Comparison of ENCODE assay signal across 9 cellular contexts in genomic region chr20:20364016-20364746, GRCh38. TPM values are rescaled to one million over a fixed set of nuclear protein-coding genes. Genes with fewer than 3 reads are reported as not detected.
A peak's percentile ranks its signal among the peaks of the same experiment; 100 is the strongest.
DNase-seq lines count a peak whose midpoint lies in the region; ATAC-seq and TF ChIP-seq lines count a peak whose summit lies in the region.
"Had no signal": no experiment of that assay in that cellular context is flagged by ENCODE, and none has a peak within 500 bp of the region (broad histone marks: within the 10 kb centered on the region; RNA-seq: fewer than 3 reads in every experiment).

No MANE protein-coding gene starts in this region.

- H3K27ac ChIP-seq in left ventricle myocardium inferior (replicated peaks) (no peak overlapping the region), right atrium auricular region (no peak overlapping the region), thoracic aorta (no peak overlapping the region)
- H3K27ac ChIP-seq: ovary had no signal

- ATAC-seq in thoracic aorta (ENCODE audit: insufficient number of reproducible peaks, low FRiP score, low read depth) (no peak), HG02798 (IDR thresholded peaks at IDR 0.05; ENCODE audit: poor library complexity, unreplicated experiment) (no peak), T-cell (replicated peaks in 1 of 4) (no peak)

- POLR2A ChIA-PET in T-cell (lab: Charles Lee), result no interaction called here

- H3K9me3 ChIP-seq in left ventricle myocardium inferior (replicated peaks), result no peaks in the 10 kb centered on the region
- no peaks in the 10 kb centered on the region for H3K9me3 ChIP-seq in right atrium auricular region
- no peaks in the 10 kb centered on the region for H3K9me3 ChIP-seq in thoracic aorta
- H3K9me3 ChIP-seq: ovary had no signal

- H3K4me1 ChIP-seq in left ventricle myocardium inferior, result peaks cover 44% of the 10 kb centered on the region
- H3K4me1 ChIP-seq in right atrium auricular region, result peaks cover 0 to 34% of the 10 kb centered on the region in 2 donors
- H3K4me1 ChIP-seq in thoracic aorta (ENCODE audit: control insufficient read depth in 1 of 2, low read depth in 2 of 2), result peaks cover 5 to 19% of the 10 kb centered on the region in 2 donors

- H3K27ac Mint-ChIP-seq in glutamatergic neuron (ENCODE audit: unreplicated experiment) (peak overlapping the region; percentile 97), T-cell (no peak overlapping the region)

- intact Hi-C loops in left ventricle myocardium inferior (cut with micrococcal nuclease), result loop anchor here (10.0 kb wide), 1 partner anchor 211 kb away; no protein-coding TSS in a partner anchor
- intact Hi-C loops in posterior cingulate gyrus (cut with DNase I), result loop anchor here (5.0 kb wide), 1 partner anchor 88 kb away; no protein-coding TSS in a partner anchor

- no peak for TF ChIP-seq CTCF in left ventricle myocardium inferior (IDR thresholded peaks at IDR 0.05; ENCODE audit: borderline replicate concordance)
- TF ChIP-seq CTCF in right atrium auricular region (IDR thresholded peaks at IDR 0.05), result no peak
- TF ChIP-seq CTCF in glutamatergic neuron (IDR thresholded peaks at IDR 0.05; ENCODE audit: partially characterized antibody, unreplicated experiment), result no peak
- TF ChIP-seq CTCF in thoracic aorta (IDR thresholded peaks at IDR 0.05), result no peak

- peaks cover 94% of the 10 kb centered on the region for H3K27me3 ChIP-seq in left ventricle myocardium inferior (ENCODE audit: low read depth)
- H3K27me3 ChIP-seq in right atrium auricular region, result peaks cover 34 to 47% of the 10 kb centered on the region in 2 donors
- H3K27me3 ChIP-seq in thoracic aorta (replicated peaks; ENCODE audit: insufficient read depth), result peaks cover 19% of the 10 kb centered on the region
- H3K27me3 ChIP-seq: ovary had no signal

- H3K9me3 Mint-ChIP-seq in glutamatergic neuron (ENCODE audit: unreplicated experiment) (peaks cover 27% of the 10 kb centered on the region), T-cell (no peaks in the 10 kb centered on the region)

- no peaks in the 10 kb centered on the region for H3K36me3 Mint-ChIP-seq in glutamatergic neuron (ENCODE audit: unreplicated experiment)
- H3K36me3 Mint-ChIP-seq in T-cell, result no peaks in the 10 kb centered on the region

- H3K4me3 Mint-ChIP-seq in glutamatergic neuron (ENCODE audit: unreplicated experiment) (peak overlapping the region; percentile 88), T-cell (no peak overlapping the region)

- H3K4me3 ChIP-seq in left ventricle myocardium inferior (peak overlapping the region; percentile 22), right atrium auricular region (no peak overlapping the region), thoracic aorta (peak overlapping the region; percentile 8)
- H3K4me3 ChIP-seq: ovary had no signal

- H3K4me1 Mint-ChIP-seq in glutamatergic neuron (ENCODE audit: low read depth, unreplicated experiment), result peaks cover 36% of the 10 kb centered on the region
- peaks cover 25 to 33% (median 27%) of the 10 kb centered on the region in 3 donors for H3K4me1 Mint-ChIP-seq in T-cell

- H3K27me3 Mint-ChIP-seq in glutamatergic neuron (ENCODE audit: unreplicated experiment) (peaks cover 33% of the 10 kb centered on the region), T-cell (peaks cover 50 to 59% of the 10 kb centered on the region in 2 donors)

- CTCF ChIA-PET in T-cell (lab: Charles Lee), result no interaction called here

- no peaks in the 10 kb centered on the region for H3K36me3 ChIP-seq in left ventricle myocardium inferior
- no peaks in the 10 kb centered on the region for H3K36me3 ChIP-seq in right atrium auricular region
- no peaks in the 10 kb centered on the region for H3K36me3 ChIP-seq in thoracic aorta
- H3K36me3 ChIP-seq: ovary had no signal

- DNase-seq in left ventricle myocardium inferior (no peak), right atrium auricular region (ENCODE audit: low spot score) (no peak), NCI-H526 (lab: John Stamatoyannopoulos, UW) (peak; percentile 76 to 95), glutamatergic neuron (peak; percentile 82), thoracic aorta (ENCODE audit: low spot score) (no peak), posterior cingulate gyrus (no peak), T-cell (no peak)
- DNase-seq: ovary had no signal

RNA-seq across cellular contexts. Expression of gene INSM1, which starts 3.7 kb away (rescaled TPM):
- total RNA-seq in left ventricle myocardium inferior (not detected), right atrium auricular region (not detected), glutamatergic neuron (ENCODE audit: unreplicated experiment) (332 TPM), thoracic aorta (not detected), T-cell (not detected)
- total RNA-seq: ovary had no signal

Comparison
In these comparisons a context has a peak if more than half of its experiments do, and no peak if none do; other contexts are left out.
1. H3K4me3 ChIP-seq: peak in left ventricle myocardium inferior (single experiment) and thoracic aorta (single experiment); none in right atrium auricular region (0 of 2).
2. DNase-seq: peak in NCI-H526 (2 of 2) and glutamatergic neuron (single experiment); none in left ventricle myocardium inferior (single experiment), right atrium auricular region (single experiment), thoracic aorta (single experiment), posterior cingulate gyrus (0 of 10) and T-cell (0 of 34).
3. RNA of gene INSM1, which starts 3.7 kb away (total RNA-seq): 332 TPM in glutamatergic neuron (single experiment); not detected in left ventricle myocardium inferior (single experiment), not detected in right atrium auricular region, not detected in thoracic aorta and not detected in T-cell; every median in the first group is over 100 times any median in the second.